1 cellular context compared by ENCODE assay signal in the genomic region with DNA sequence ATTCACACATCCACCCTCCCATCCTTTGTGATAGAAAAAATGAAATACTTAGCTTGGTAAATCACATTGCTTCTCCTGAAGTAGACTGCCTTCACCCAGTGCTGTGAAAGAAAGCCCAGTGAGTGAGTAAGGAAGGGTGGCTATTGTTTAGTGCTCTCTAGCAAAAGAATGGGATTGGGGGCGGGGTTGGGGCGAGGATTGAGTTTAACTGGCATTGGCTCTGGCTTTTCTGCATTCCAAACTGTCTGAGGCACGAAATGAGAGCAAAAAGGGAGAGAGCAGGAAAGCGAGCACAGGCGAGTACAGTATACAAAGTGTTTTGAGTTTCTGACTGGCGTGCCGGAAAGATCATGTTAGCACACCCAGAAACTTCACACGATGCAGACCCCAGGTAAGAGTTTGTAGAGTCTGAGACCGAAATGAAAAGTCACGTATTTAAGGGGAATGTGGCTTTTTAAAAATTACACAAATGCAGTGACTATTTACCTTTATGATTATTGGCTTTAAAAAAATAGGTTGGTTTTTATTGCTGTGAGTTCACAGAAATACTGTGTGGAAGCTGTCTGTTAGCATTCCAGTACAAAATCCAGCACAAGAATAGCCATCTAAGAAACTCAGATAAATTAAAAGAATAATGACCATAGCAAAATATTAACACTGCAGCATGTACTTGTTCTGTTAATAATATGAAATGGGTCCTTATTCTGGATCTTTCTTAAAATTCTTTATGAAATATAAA.
TF ChIP-seq lines count a peak whose summit lies in the region.

No MANE protein-coding gene starts in this region.

TF ChIP-seq in GM23338, 12 proteins besides CTCF, POLR2A, EP300 and RAD21 (continued from another document):
- TF ChIP-seq, protein P1, sequence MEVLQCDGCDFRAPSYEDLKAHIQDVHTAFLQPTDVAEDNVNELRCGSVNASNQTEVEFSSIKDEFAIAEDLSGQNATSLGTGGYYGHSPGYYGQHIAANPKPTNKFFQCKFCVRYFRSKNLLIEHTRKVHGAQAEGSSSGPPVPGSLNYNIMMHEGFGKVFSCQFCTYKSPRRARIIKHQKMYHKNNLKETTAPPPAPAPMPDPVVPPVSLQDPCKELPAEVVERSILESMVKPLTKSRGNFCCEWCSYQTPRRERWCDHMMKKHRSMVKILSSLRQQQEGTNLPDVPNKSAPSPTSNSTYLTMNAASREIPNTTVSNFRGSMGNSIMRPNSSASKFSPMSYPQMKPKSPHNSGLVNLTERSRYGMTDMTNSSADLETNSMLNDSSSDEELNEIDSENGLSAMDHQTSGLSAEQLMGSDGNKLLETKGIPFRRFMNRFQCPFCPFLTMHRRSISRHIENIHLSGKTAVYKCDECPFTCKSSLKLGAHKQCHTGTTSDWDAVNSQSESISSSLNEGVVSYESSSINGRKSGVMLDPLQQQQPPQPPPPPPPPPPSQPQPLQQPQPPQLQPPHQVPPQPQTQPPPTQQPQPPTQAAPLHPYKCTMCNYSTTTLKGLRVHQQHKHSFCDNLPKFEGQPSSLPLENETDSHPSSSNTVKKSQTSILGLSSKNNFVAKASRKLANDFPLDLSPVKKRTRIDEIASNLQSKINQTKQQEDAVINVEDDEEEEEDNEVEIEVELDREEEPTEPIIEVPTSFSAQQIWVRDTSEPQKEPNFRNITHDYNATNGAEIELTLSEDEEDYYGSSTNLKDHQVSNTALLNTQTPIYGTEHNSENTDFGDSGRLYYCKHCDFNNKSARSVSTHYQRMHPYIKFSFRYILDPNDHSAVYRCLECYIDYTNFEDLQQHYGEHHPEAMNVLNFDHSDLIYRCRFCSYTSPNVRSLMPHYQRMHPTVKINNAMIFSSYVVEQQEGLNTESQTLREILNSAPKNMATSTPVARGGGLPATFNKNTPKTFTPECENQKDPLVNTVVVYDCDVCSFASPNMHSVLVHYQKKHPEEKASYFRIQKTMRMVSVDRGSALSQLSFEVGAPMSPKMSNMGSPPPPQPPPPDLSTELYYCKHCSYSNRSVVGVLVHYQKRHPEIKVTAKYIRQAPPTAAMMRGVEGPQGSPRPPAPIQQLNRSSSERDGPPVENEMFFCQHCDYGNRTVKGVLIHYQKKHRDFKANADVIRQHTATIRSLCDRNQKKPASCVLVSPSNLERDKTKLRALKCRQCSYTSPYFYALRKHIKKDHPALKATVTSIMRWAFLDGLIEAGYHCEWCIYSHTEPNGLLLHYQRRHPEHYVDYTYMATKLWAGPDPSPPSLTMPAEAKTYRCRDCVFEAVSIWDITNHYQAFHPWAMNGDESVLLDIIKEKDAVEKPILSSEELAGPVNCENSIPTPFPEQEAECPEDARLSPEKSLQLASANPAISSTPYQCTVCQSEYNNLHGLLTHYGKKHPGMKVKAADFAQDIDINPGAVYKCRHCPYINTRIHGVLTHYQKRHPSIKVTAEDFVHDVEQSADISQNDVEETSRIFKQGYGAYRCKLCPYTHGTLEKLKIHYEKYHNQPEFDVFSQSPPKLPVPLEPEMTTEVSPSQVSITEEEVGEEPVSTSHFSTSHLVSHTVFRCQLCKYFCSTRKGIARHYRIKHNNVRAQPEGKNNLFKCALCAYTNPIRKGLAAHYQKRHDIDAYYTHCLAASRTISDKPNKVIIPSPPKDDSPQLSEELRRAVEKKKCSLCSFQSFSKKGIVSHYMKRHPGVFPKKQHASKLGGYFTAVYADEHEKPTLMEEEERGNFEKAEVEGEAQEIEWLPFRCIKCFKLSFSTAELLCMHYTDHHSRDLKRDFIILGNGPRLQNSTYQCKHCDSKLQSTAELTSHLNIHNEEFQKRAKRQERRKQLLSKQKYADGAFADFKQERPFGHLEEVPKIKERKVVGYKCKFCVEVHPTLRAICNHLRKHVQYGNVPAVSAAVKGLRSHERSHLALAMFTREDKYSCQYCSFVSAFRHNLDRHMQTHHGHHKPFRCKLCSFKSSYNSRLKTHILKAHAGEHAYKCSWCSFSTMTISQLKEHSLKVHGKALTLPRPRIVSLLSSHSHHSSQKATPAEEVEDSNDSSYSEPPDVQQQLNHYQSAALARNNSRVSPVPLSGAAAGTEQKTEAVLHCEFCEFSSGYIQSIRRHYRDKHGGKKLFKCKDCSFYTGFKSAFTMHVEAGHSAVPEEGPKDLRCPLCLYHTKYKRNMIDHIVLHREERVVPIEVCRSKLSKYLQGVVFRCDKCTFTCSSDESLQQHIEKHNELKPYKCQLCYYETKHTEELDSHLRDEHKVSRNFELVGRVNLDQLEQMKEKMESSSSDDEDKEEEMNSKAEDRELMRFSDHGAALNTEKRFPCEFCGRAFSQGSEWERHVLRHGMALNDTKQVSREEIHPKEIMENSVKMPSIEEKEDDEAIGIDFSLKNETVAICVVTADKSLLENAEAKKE (CRISPR knock-in tag; IDR thresholded peaks at IDR 0.05), result no peak
- TF ChIP-seq STAT1 (IDR thresholded peaks at IDR 0.05; ENCODE audit: unreplicated experiment), result no peak
